In genomic region chr2:113965644-113966043, GRCh38 we compare ENCODE assay signal across 1 cellular context.
TF ChIP-seq lines count a peak whose summit lies in the region.

No MANE protein-coding gene starts in this region.

TF ChIP-seq in HCT116, 20 proteins besides CTCF, POLR2A, EP300 and RAD21 (continued from another document):
- no peak for TF ChIP-seq FOSL1 (IDR thresholded peaks at IDR 0.05; ENCODE audit: low read depth)
- no peak for TF ChIP-seq EGR1 (IDR thresholded peaks at IDR 0.05; ENCODE audit: low read depth)
- no peak for TF ChIP-seq YY1 (IDR thresholded peaks at IDR 0.05; ENCODE audit: extremely low read depth, insufficient replicate concordance, low read depth, low read length)
- TF ChIP-seq ZNF274 (IDR thresholded peaks at IDR 0.05; ENCODE audit: low read depth, low read length), result no peak
- no peak for TF ChIP-seq REST (IDR thresholded peaks at IDR 0.05; ENCODE audit: low read depth)
